ENCODE assay signal across 8 cellular contexts in genomic region chr18:21612125-21613100, GRCh38. TPM values are rescaled to one million over a fixed set of nuclear protein-coding genes. Genes with fewer than 3 reads are reported as not detected.
DNase-seq lines count a peak whose midpoint lies in the region; ATAC-seq, FAIRE-seq and TF ChIP-seq lines count a peak whose summit lies in the region.

Gene SNRPD1, plus strand, starts transcription at chr18:21612314. Its CDS starts 116 bp downstream, at chr18:21612430.

- peak within 1 kb of the TSS; percentile 95 for H3K27ac ChIP-seq in keratinocyte (ENCODE audit: control insufficient read depth, insufficient read depth, low read length)

- H4K20me1 ChIP-seq in keratinocyte (ENCODE audit: control insufficient read depth, extremely low read depth, insufficient read depth, low read length) = peaks cover 8% of the 10 kb centered on the region

- H3K9ac ChIP-seq in keratinocyte (ENCODE audit: control insufficient read depth, extremely low read depth, insufficient read depth, low read length) = peak within 1 kb of the TSS; percentile 99

- H3K27me3 ChIP-seq in keratinocyte (ENCODE audit: control insufficient read depth, extremely low read depth, insufficient read depth, low read length) = no peaks in the 10 kb centered on the region

- DNase-seq in Ammon's horn (ENCODE audit: low spot score) (peak; percentile 90), NCI-H446 (lab: John Stamatoyannopoulos, UW) (peak; percentile 87 to 95), cerebellar cortex (ENCODE audit: low spot score) (peak; percentile 87), keratinocyte (ENCODE audit: low read depth, low spot score) (peak; percentile 71)
- peak; percentile 77 to 84 for DNase-seq in stimulated activated CD4-positive, alpha-beta T cell treated with anti-CD3 and anti-CD28 coated beads, Interleukin-15, amount 100 ng/mL, for 1 hour (ENCODE audit: low read depth in 1 of 2, low spot score in 1 of 2)

- peaks cover 2 to 14% of the 10 kb centered on the region in 2 experiments for H3K36me3 ChIP-seq in keratinocyte (ENCODE audit: control insufficient read depth in 2 of 2, extremely low read depth in 1 of 2, insufficient read depth in 2 of 2, low read length in 2 of 2)

- H3K4me1 ChIP-seq in keratinocyte (ENCODE audit: control insufficient read depth, extremely low read depth, insufficient read depth, low read length) = peaks cover 11% of the 10 kb centered on the region

- no peak for FAIRE-seq in keratinocyte (lab: Jason Lieb, UNC)

- no peaks in the 10 kb centered on the region for H3K9me3 ChIP-seq in keratinocyte (ENCODE audit: control insufficient read depth, low read depth, low read length)

- peak; percentile 91 to 95 (median 93) for TF ChIP-seq CTCF in keratinocyte (optimal IDR thresholded peaks at IDR 0.05 in 1 of 3, IDR thresholded peaks at IDR 0.05 in 1 of 3, conservative IDR thresholded peaks at IDR 0.05 in 1 of 3; ENCODE audit: extremely low read depth in 1 of 3, insufficient read depth in 2 of 3, low read length in 3 of 3)

- H2AFZ ChIP-seq in keratinocyte (ENCODE audit: control insufficient read depth, low read length) = peak within 1 kb of the TSS; percentile 98

- ATAC-seq in GM19035 (IDR thresholded peaks at IDR 0.05; ENCODE audit: unreplicated experiment) = peak; percentile 98
- ATAC-seq in HG03354 (IDR thresholded peaks at IDR 0.05; ENCODE audit: poor library complexity, severe bottlenecking, unreplicated experiment) = peak; percentile 98
- peak; percentile 97 to 99 for ATAC-seq in activated CD4-positive, CD25-positive, alpha-beta regulatory T cell treated with anti-CD3 and anti-CD28 coated beads, Interleukin-2, amount 50 U/mL, for 24 hours

- peaks cover 52% of the 10 kb centered on the region for H3K79me2 ChIP-seq in keratinocyte (ENCODE audit: control insufficient read depth, insufficient read depth, low read length)

- dilution Hi-C loops in keratinocyte (cut with MboI; ENCODE audit: extremely low pct_ligation_motif_present, low sequenced_read_pairs) = no loop called here

- no peaks in the 10 kb centered on the region for H3K9me1 ChIP-seq in keratinocyte (ENCODE audit: control insufficient read depth, extremely low read depth, insufficient read depth, low read length)

- H3K4me2 ChIP-seq in keratinocyte (ENCODE audit: control insufficient read depth, extremely low read depth, insufficient read depth, low read depth, low read length) = peak within 1 kb of the TSS; percentile 75

- H3K4me3 ChIP-seq in keratinocyte (ENCODE audit: control insufficient read depth in 2 of 3, extremely low read depth in 1 of 3, insufficient read depth in 2 of 3, low read depth in 1 of 3, low read length in 3 of 3) = peak within 1 kb of the TSS; percentile 82 to 100 (median 97)

RNA-seq across cellular contexts. Expression of gene SNRPD1, which starts in this region (rescaled TPM):
- 32.6 to 137 TPM (median 43.0 TPM) in 3 replicates for polyA plus RNA-seq in keratinocyte
- 184 TPM for polyA plus RNA-seq in keratinocyte (2011; ENCODE audit: low read depth)
- polyA plus RNA-seq in keratinocyte (2011; cell fraction: cytosol; rRNA removed) = 37.8 and 39.2 TPM in 2 replicates
- 10.5 and 17.1 TPM in 2 replicates for polyA plus RNA-seq in keratinocyte (2011; cell fraction: nucleus; rRNA removed)
- 28.5 and 113 TPM in 2 replicates for polyA plus RNA-seq in keratinocyte (2012; ENCODE audit: low replicate concordance)
- polyA minus RNA-seq in keratinocyte = 2.4 to 6.8 TPM (median 3.7 TPM) in 3 replicates
- 26.9 TPM for polyA minus RNA-seq in keratinocyte (2011; cell fraction: cytosol; rRNA and poly(A)+ RNA removed)
- polyA minus RNA-seq in keratinocyte (2011; cell fraction: nucleus; rRNA and poly(A)+ RNA removed) = 9.9 and 14.0 TPM in 2 replicates

Comparison
In these comparisons a context has a peak if more than half of its experiments do, and no peak if none do; other contexts are left out.
1. Peak in every context shown above with its lines: DNase-seq, ATAC-seq, H3K4me3 ChIP-seq and H3K27ac ChIP-seq.